8 cellular contexts compared by ENCODE assay signal in the genomic region with DNA sequence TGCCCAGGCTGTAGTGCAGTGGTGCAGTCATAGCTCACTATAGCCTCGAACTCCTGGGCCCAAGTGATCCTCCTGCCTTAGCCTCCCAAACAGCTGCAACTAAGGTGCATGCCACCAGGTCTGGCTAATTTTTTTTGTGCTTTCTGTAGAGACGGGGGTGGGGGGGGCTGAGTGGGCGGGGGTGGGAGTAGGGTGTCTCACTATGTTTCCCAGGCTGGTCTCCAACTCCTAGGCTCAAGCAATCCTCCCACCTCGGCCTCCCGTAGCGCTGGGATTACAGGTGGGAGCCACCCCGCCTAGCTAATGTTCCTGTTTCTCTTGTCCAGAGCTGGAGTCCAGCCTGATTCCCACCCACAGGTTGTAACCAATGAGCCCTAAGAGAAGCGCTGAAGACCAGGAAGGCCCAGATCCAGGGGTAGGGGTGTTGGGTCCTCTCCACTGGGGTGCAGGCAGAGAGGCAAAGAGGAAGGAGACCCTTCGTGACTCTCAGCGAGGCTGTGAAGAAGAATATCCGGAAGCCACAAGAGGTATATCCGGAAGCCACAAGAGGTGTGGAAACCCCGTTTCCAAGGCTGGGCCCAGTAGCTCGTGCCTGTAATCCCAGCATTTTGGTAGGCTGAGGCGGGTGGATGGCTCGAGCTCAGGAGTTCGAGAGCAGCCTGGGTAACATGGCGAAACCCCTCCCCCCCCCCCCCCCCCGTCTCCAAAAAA. TPM values are rescaled to one million over a fixed set of nuclear protein-coding genes. Genes with fewer than 3 reads are reported as not detected.
DNase-seq lines count a peak whose midpoint lies in the region; ATAC-seq and TF ChIP-seq lines count a peak whose summit lies in the region.

No MANE protein-coding gene starts in this region.

- no peaks in the 10 kb centered on the region for H4K20me1 ChIP-seq in SK-N-SH (ENCODE audit: insufficient read depth)

- no peaks in the 10 kb centered on the region for H3K9me2 ChIP-seq in SK-N-SH

- no peak for TF ChIP-seq RAD21 in SK-N-SH (IDR thresholded peaks at IDR 0.05; ENCODE audit: low read length)

- ATAC-seq in SK-N-SH treated with all-trans-retinoic acid at 6 μM for 48 hours (no peak), GM18517 (IDR thresholded peaks at IDR 0.05; ENCODE audit: unreplicated experiment) (no peak)

- POLR2A ChIA-PET in SK-N-SH (lab: Yijun Ruan, JAX), result interaction anchor here (1.0 to 1.7 kb wide), 2 partner anchors 15 to 32 kb away, joined by 3 to 5 read pairs; a partner anchor contains a TSS

- TF ChIP-seq EP300 in SK-N-SH (IDR thresholded peaks at IDR 0.05; ENCODE audit: borderline replicate concordance in 1 of 2, low read depth in 1 of 2, low read length in 1 of 2), result no peak

- H3K4me1 ChIP-seq in SK-N-SH (ENCODE audit: control insufficient read depth in 1 of 2, insufficient read depth in 2 of 2, low read depth in 1 of 2, low read length in 1 of 2), result peaks cover 0 to 12% of the 10 kb centered on the region in 2 experiments; a peak in 2 of 4 replicates

- H3K79me2 ChIP-seq in SK-N-SH (ENCODE audit: insufficient read depth), result peaks cover 11% of the 10 kb centered on the region

- TF ChIP-seq CTCF in SK-N-SH (IDR thresholded peaks at IDR 0.05), result no peak

- H3K27me3 ChIP-seq in SK-N-SH (ENCODE audit: insufficient read depth), result no peaks in the 10 kb centered on the region

- peak overlapping the region; percentile 51 for H3K4me2 ChIP-seq in SK-N-SH

- no peak for DNase-seq in SK-N-SH
- DNase-seq in SKM-1 treated with dmso at 0.1 percent for 144 hours (lab: John Stamatoyannopoulos, UW; ENCODE audit: unreplicated experiment), result peak; percentile 86
- peak; percentile 48 for DNase-seq in islet precursor cell
- DNase-seq in stimulated activated CD4-positive, alpha-beta T cell treated with anti-CD3 and anti-CD28 coated beads, TNF-alpha, amount 100 ng/mL, for 48 hours (ENCODE audit: low read depth in 3 of 3), result peak in 2 of 3 donors; percentile 21 to 37
- DNase-seq in NCI-H1930 (lab: John Stamatoyannopoulos, UW), result no peak

- H3K9ac ChIP-seq in SK-N-SH, result no peak overlapping the region

- CTCF ChIA-PET in SK-N-SH (lab: Yijun Ruan, JAX), result interaction anchor here (2.4 to 6.2 kb wide), 3 partner anchors 32 to 42 kb away, joined by 8 to 27 read pairs (median 16); a partner anchor contains a TSS

- H3K4me3 ChIP-seq in SK-N-SH (ENCODE audit: low read depth in 2 of 2, low read length in 1 of 2), result peak overlapping the region; percentile 45 to 63

- H3K27ac ChIP-seq in SK-N-SH (ENCODE audit: low read depth in 2 of 2, low read length in 1 of 2), result peak overlapping the region in 1 of 2 experiments; percentile 81; a peak in 3 of 4 replicates
- peak overlapping the region; percentile 83 for H3K27ac ChIP-seq in angular gyrus (ENCODE audit: low read depth, low read length)

- H3K9me3 ChIP-seq in SK-N-SH, result no peaks in the 10 kb centered on the region

- H2AFZ ChIP-seq in SK-N-SH (ENCODE audit: low read depth), result peak overlapping the region; percentile 92

- H3F3A ChIP-seq in SK-N-SH (replicated peaks; ENCODE audit: insufficient read depth), result no peaks in the 10 kb centered on the region

- H3K36me3 ChIP-seq in SK-N-SH (replicated peaks in 1 of 2; ENCODE audit: control insufficient read depth in 1 of 2, insufficient read depth in 2 of 2, low read length in 1 of 2), result peaks cover 0 to 20% of the 10 kb centered on the region in 2 experiments

- 66% methylated on average over 19 of the region's 19 CpGs for WGBS in SK-N-SH (ENCODE audit: low lambda C conversion rate)

TF ChIP-seq in SK-N-SH, 30 proteins besides CTCF, POLR2A, EP300 and RAD21 (continues in another document):
- no peak for TF ChIP-seq RFX5 (IDR thresholded peaks at IDR 0.05; ENCODE audit: low read length)
- TF ChIP-seq, protein P1, sequence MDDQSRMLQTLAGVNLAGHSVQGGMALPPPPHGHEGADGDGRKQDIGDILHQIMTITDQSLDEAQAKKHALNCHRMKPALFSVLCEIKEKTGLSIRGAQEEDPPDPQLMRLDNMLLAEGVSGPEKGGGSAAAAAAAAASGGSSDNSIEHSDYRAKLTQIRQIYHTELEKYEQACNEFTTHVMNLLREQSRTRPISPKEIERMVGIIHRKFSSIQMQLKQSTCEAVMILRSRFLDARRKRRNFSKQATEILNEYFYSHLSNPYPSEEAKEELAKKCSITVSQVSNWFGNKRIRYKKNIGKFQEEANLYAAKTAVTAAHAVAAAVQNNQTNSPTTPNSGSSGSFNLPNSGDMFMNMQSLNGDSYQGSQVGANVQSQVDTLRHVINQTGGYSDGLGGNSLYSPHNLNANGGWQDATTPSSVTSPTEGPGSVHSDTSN (IDR thresholded peaks at IDR 0.05), result no peak
- TF ChIP-seq GATA2 (CRISPR knock-in tag; IDR thresholded peaks at IDR 0.05), result no peak
- TF ChIP-seq FOXJ3 (CRISPR knock-in tag; IDR thresholded peaks at IDR 0.05), result no peak
- no peak for TF ChIP-seq TCF12 (IDR thresholded peaks at IDR 0.05)
- no peak for TF ChIP-seq POLR2AphosphoS5 (IDR thresholded peaks at IDR 0.05; ENCODE audit: low read depth, low read length)
- TF ChIP-seq CHD2 (IDR thresholded peaks at IDR 0.05; ENCODE audit: low read length, partially characterized antibody), result no peak
- TF ChIP-seq, protein P2, sequence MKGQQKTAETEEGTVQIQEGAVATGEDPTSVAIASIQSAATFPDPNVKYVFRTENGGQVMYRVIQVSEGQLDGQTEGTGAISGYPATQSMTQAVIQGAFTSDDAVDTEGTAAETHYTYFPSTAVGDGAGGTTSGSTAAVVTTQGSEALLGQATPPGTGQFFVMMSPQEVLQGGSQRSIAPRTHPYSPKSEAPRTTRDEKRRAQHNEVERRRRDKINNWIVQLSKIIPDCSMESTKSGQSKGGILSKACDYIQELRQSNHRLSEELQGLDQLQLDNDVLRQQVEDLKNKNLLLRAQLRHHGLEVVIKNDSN (IDR thresholded peaks at IDR 0.05; ENCODE audit: borderline replicate concordance, low read depth), result no peak
- TF ChIP-seq, protein P3, sequence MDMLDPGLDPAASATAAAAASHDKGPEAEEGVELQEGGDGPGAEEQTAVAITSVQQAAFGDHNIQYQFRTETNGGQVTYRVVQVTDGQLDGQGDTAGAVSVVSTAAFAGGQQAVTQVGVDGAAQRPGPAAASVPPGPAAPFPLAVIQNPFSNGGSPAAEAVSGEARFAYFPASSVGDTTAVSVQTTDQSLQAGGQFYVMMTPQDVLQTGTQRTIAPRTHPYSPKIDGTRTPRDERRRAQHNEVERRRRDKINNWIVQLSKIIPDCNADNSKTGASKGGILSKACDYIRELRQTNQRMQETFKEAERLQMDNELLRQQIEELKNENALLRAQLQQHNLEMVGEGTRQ (IDR thresholded peaks at IDR 0.05; ENCODE audit: borderline replicate concordance, low read depth, low read length), result no peak
- TF ChIP-seq ELF1 (IDR thresholded peaks at IDR 0.05), result no peak

TF ChIP-seq in SK-N-SH treated with all-trans-retinoic acid at 6 μM for 48 hours, 23 proteins besides CTCF, POLR2A, EP300 and RAD21 (continues in another document):
- TF ChIP-seq ZFP30 (CRISPR knock-in tag; IDR thresholded peaks at IDR 0.05) (no peak), ARNTL (CRISPR knock-in tag; IDR thresholded peaks at IDR 0.05; ENCODE audit: borderline replicate concordance, low read depth) (no peak), RARB (CRISPR knock-in tag; IDR thresholded peaks at IDR 0.05) (no peak), GLIS3 (CRISPR knock-in tag; IDR thresholded peaks at IDR 0.05) (no peak), ZNF8 (CRISPR knock-in tag; IDR thresholded peaks at IDR 0.05) (no peak), TOX (CRISPR knock-in tag; IDR thresholded peaks at IDR 0.05; ENCODE audit: borderline replicate concordance) (no peak), TCF4 (CRISPR knock-in tag; IDR thresholded peaks at IDR 0.05; ENCODE audit: borderline replicate concordance) (no peak)
- TF ChIP-seq, protein P4, sequence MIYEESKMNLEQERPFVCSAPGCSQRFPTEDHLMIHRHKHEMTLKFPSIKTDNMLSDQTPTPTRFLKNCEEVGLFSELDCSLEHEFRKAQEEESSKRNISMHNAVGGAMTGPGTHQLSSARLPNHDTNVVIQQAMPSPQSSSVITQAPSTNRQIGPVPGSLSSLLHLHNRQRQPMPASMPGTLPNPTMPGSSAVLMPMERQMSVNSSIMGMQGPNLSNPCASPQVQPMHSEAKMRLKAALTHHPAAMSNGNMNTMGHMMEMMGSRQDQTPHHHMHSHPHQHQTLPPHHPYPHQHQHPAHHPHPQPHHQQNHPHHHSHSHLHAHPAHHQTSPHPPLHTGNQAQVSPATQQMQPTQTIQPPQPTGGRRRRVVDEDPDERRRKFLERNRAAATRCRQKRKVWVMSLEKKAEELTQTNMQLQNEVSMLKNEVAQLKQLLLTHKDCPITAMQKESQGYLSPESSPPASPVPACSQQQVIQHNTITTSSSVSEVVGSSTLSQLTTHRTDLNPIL (CRISPR knock-in tag; IDR thresholded peaks at IDR 0.05; ENCODE audit: low read depth), result no peak
- TF ChIP-seq, protein P5, sequence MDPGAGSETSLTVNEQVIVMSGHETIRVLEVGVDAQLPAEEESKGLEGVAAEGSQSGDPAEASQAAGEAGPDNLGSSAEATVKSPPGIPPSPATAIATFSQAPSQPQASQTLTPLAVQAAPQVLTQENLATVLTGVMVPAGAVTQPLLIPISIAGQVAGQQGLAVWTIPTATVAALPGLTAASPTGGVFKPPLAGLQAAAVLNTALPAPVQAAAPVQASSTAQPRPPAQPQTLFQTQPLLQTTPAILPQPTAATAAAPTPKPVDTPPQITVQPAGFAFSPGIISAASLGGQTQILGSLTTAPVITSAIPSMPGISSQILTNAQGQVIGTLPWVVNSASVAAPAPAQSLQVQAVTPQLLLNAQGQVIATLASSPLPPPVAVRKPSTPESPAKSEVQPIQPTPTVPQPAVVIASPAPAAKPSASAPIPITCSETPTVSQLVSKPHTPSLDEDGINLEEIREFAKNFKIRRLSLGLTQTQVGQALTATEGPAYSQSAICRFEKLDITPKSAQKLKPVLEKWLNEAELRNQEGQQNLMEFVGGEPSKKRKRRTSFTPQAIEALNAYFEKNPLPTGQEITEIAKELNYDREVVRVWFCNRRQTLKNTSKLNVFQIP (CRISPR knock-in tag; IDR thresholded peaks at IDR 0.05; ENCODE audit: borderline replicate concordance, low read depth), result no peak

RNA-seq across cellular contexts. Expression of a gene that starts 0.8 kb away (rescaled TPM):
- polyA plus RNA-seq in SK-N-SH (2012; rRNA removed), result 79.4 and 109 TPM in 2 replicates
- polyA plus RNA-seq in SK-N-SH (2012; cell fraction: cytosol; rRNA removed), result 53.9 and 87.3 TPM in 2 replicates
- polyA plus RNA-seq in SK-N-SH (2012; cell fraction: nucleus; rRNA removed), result 44.6 and 72.8 TPM in 2 replicates

RNA-seq across cellular contexts. Expression of a gene that starts 10.0 kb away (rescaled TPM):
- polyA plus RNA-seq in SK-N-SH (2012; rRNA removed), result not detected in 2 replicates
- not detected in 2 replicates for polyA plus RNA-seq in SK-N-SH (2012; cell fraction: cytosol; rRNA removed)
- polyA plus RNA-seq in SK-N-SH (2012; cell fraction: nucleus; rRNA removed), result not detected in 2 replicates

RNA-seq across cellular contexts. Expression of a gene that starts 31.7 kb away (rescaled TPM):
- 130 and 141 TPM in 2 replicates for polyA plus RNA-seq in SK-N-SH (2012; rRNA removed)
- polyA plus RNA-seq in SK-N-SH (2012; cell fraction: cytosol; rRNA removed), result 56.6 and 84.9 TPM in 2 replicates
- polyA plus RNA-seq in SK-N-SH (2012; cell fraction: nucleus; rRNA removed), result 165 and 193 TPM in 2 replicates

RNA-seq across cellular contexts. Expression of a gene that starts 32.1 kb away (rescaled TPM):
- polyA plus RNA-seq in SK-N-SH (2012; rRNA removed), result 36.6 and 37.0 TPM in 2 replicates
- polyA plus RNA-seq in SK-N-SH (2012; cell fraction: cytosol; rRNA removed), result 21.4 and 22.4 TPM in 2 replicates
- 98.3 and 112 TPM in 2 replicates for polyA plus RNA-seq in SK-N-SH (2012; cell fraction: nucleus; rRNA removed)

RNA-seq across cellular contexts. Expression of a gene that starts 44.0 kb away (rescaled TPM):
- 31.0 and 35.7 TPM in 2 replicates for polyA plus RNA-seq in SK-N-SH (2012; rRNA removed)
- 10.3 and 15.7 TPM in 2 replicates for polyA plus RNA-seq in SK-N-SH (2012; cell fraction: cytosol; rRNA removed)
- polyA plus RNA-seq in SK-N-SH (2012; cell fraction: nucleus; rRNA removed), result 167 and 203 TPM in 2 replicates

Comparison
In these comparisons a context has a peak if more than half of its experiments do, and no peak if none do; other contexts are left out.
1. DNase-seq: peak in SKM-1 treated with dmso at 0.1 percent for 144 hours (single experiment), islet precursor cell (single experiment) and stimulated activated CD4-positive, alpha-beta T cell treated with anti-CD3 and anti-CD28 coated beads, TNF-alpha, amount 100 ng/mL, for 48 hours (2 of 3); none in SK-N-SH (single experiment) and NCI-H1930 (0 of 2).